In the genomic region with DNA sequence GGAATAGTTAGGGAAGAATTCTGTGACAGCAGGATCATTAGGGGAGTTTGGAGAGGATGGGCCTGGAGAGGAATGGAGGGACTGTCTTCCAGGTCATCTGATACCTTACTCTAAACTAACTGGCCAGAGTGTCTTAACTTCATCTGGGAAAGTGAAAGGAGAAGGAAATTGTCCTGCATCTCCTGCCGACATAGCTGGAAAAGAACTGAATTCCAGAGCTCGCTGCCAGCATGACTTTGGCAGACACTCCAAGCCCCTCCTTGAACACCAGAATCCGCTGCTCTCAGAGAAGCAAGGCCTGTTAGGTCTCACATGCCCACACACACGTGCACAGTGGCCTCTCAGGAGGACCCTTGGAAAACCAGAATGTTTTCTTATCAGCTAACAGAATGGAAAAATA, we compare ENCODE assay signal across 13 cellular contexts. TPM values are rescaled to one million over a fixed set of nuclear protein-coding genes. Genes with fewer than 3 reads are reported as not detected.
DNase-seq lines count a peak whose midpoint lies in the region; ATAC-seq and TF ChIP-seq lines count a peak whose summit lies in the region.
"Had no signal": no experiment of that assay in that cellular context is flagged by ENCODE, and none has a peak within 500 bp of the region (broad histone marks: within the 10 kb centered on the region; RNA-seq: fewer than 3 reads in every experiment).

No MANE protein-coding gene starts in this region.

- no peak overlapping the region for H3K4me3 ChIP-seq in brain microvascular endothelial cell (ENCODE audit: low read depth, low read length)
- H3K4me3 ChIP-seq in left ventricle myocardium inferior: no peak overlapping the region

- in situ Hi-C loops in brain microvascular endothelial cell (cut with HindIII; ENCODE audit: low pct_ligation_motif_present, low sequenced_read_pairs): no loop called here

- peak; percentile 66 for DNase-seq in AG20443 (ENCODE audit: low spot score)
- peak; percentile 5 for DNase-seq in brain microvascular endothelial cell
- DNase-seq in left ventricle myocardium inferior: peak; percentile 66
- DNase-seq in pulmonary artery endothelial cell (ENCODE audit: low read depth, low spot score): peak; percentile 8
- DNase-seq in islet precursor cell: no peak
- no peak for DNase-seq in cortex of kidney (lab: John Stamatoyannopoulos, UW)
- DNase-seq in COR-L47 (lab: John Stamatoyannopoulos, UW): no peak
- DNase-seq: activated B cell treated with CpG ODN at 0.5 μM for 24 hours; activated effector memory CD4-positive, alpha-beta T cell treated with anti-CD3 and anti-CD28 coated beads, Interleukin-2, amount 50 U/mL, for 16 hours; BE2C; NCI-H1436 treated with DMSO at 0.1 percent for 48 hours; stimulated activated CD4-positive, alpha-beta T cell treated with anti-CD3 and anti-CD28 coated beads, Interleukin-4, amount 100 ng/mL, for 4 hours had no signal

- no peak overlapping the region for H3K27ac ChIP-seq in brain microvascular endothelial cell
- peak overlapping the region; percentile 74 for H3K27ac ChIP-seq in left ventricle myocardium inferior (replicated peaks)

- intact Hi-C loops in left ventricle myocardium inferior (cut with micrococcal nuclease): no loop called here

- no peaks in the 10 kb centered on the region for H3K9me3 ChIP-seq in left ventricle myocardium inferior (replicated peaks)
- H3K9me3 ChIP-seq: BE2C had no signal

- H3K27me3 ChIP-seq in brain microvascular endothelial cell (replicated peaks) (no peaks in the 10 kb centered on the region), left ventricle myocardium inferior (ENCODE audit: low read depth) (no peaks in the 10 kb centered on the region)
- H3K27me3 ChIP-seq: BE2C had no signal

- H3K36me3 ChIP-seq in brain microvascular endothelial cell (replicated peaks) (no peaks in the 10 kb centered on the region), left ventricle myocardium inferior (no peaks in the 10 kb centered on the region)
- H3K36me3 ChIP-seq: BE2C had no signal

- peaks cover 24% of the 10 kb centered on the region for H3K4me1 ChIP-seq in left ventricle myocardium inferior
- H3K4me1 ChIP-seq: BE2C had no signal

- no peak for ATAC-seq in HG03175 (IDR thresholded peaks at IDR 0.05; ENCODE audit: unreplicated experiment)

- no peak for TF ChIP-seq CTCF in brain microvascular endothelial cell (IDR thresholded peaks at IDR 0.05; ENCODE audit: low read depth, low read length, missing control alignments)
- no peak for TF ChIP-seq CTCF in left ventricle myocardium inferior (IDR thresholded peaks at IDR 0.05; ENCODE audit: borderline replicate concordance)

RNA-seq across cellular contexts. Expression of a gene that starts 10.5 kb away (rescaled TPM):
- total RNA-seq in left ventricle myocardium inferior: 23.6 TPM
- total RNA-seq in pulmonary artery endothelial cell: 9.3 and 14.5 TPM in 2 replicates
- total RNA-seq: activated B cell treated with CpG ODN at 0.5 μM for 24 hours had no signal

Comparison
In these comparisons a context has a peak if more than half of its experiments do, and no peak if none do; other contexts are left out.
1. DNase-seq: peak in AG20443 (single experiment), brain microvascular endothelial cell (single experiment), left ventricle myocardium inferior (single experiment) and pulmonary artery endothelial cell (single experiment); none in islet precursor cell (single experiment), cortex of kidney (single experiment) and COR-L47 (single experiment).